In the genomic region with DNA sequence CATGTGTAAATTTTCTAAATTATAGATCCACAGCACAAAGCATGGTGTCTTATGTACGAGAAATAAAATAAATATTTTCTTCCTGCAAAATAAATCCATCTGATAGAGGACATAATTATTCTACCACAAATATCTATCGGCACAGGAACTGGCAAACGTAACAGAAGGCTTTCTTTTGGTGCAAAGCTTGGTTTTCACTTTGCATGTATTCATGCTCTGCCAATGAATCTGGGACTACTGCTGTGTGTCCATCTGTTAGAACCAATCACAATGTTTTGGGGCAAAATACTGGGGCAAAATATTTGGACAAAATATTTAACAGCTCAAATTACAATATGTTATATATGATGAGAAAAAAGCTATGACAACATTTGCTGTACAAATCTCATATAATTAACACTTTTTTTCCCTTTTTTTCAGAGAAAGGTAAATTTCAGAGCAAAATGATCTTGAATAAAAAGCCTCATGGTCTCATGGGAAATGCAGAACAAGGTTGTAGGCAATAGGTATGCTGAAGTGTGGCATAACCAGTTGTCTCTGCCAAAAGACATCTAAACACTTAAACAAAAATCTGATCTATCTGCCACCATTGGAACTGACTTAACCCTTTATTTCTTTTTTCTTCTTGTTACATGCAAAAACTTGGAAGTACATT, we compare ENCODE assay signal across 26 cellular contexts.
"Had no signal": no experiment of that assay in that cellular context is flagged by ENCODE, and none has a peak within 500 bp of the region (broad histone marks: within the 10 kb centered on the region; RNA-seq: fewer than 3 reads in every experiment).

No MANE protein-coding gene starts in this region.

- H3K27me3 ChIP-seq: neural progenitor cell, neutrophil, right atrium auricular region, right lobe of liver, tibial nerve, uterus had no signal

- H3K36me3 ChIP-seq: left ventricle myocardium inferior, neural progenitor cell, neutrophil, right atrium auricular region, right lobe of liver, tibial nerve, uterus had no signal

- H3K9me3 Mint-ChIP-seq: mesothelial cell of epicardium, nephron progenitor cell, type B pancreatic cell had no signal

- H3K36me3 Mint-ChIP-seq: mesothelial cell of epicardium; naive B cell; natural killer cell; stimulated activated memory B cell treated with anti-CD40 and anti-IgM and Interleukin-4, amounts not matched to agents 10 μg/mL and 1 μg/mL and 100 μg/mL, for 72 hours; type B pancreatic cell had no signal

- ATAC-seq: natural killer cell; right lobe of liver; stimulated activated memory B cell treated with anti-CD40 and anti-IgM and Interleukin-4, amounts not matched to agents 10 μg/mL and 1 μg/mL and 100 μg/mL, for 72 hours; stimulated activated naive CD8-positive, alpha-beta T cell treated with anti-CD3 and anti-CD28 coated beads, Interleukin-15, amount 100 ng/mL, for 72 hours had no signal

- H3K4me3 Mint-ChIP-seq: mesothelial cell of epicardium; naive B cell; natural killer cell; nephron progenitor cell; neural progenitor cell; stimulated activated memory B cell treated with anti-CD40 and anti-IgM and Interleukin-4, amounts not matched to agents 10 μg/mL and 1 μg/mL and 100 μg/mL, for 72 hours; stimulated activated naive CD8-positive, alpha-beta T cell treated with anti-CD3 and anti-CD28 coated beads, Interleukin-15, amount 100 ng/mL, for 72 hours; type B pancreatic cell had no signal

- H3K4me1 ChIP-seq: left ventricle myocardium inferior, neural progenitor cell, parathyroid adenoma, right atrium auricular region, right lobe of liver, tibial nerve, uterus had no signal

- H3K9me3 ChIP-seq: left ventricle myocardium inferior, neutrophil, right atrium auricular region, right lobe of liver, tibial nerve, uterus had no signal

- H3K4me1 Mint-ChIP-seq: mesothelial cell of epicardium; naive B cell; natural killer cell; nephron progenitor cell; stimulated activated memory B cell treated with anti-CD40 and anti-IgM and Interleukin-4, amounts not matched to agents 10 μg/mL and 1 μg/mL and 100 μg/mL, for 72 hours; stimulated activated naive CD8-positive, alpha-beta T cell treated with anti-CD3 and anti-CD28 coated beads, Interleukin-15, amount 100 ng/mL, for 72 hours had no signal

- H3K27ac ChIP-seq: left ventricle myocardium inferior, neural progenitor cell, neutrophil, parathyroid adenoma, right atrium auricular region, right lobe of liver, tibial nerve, uterus had no signal

- H3K27me3 Mint-ChIP-seq: naive B cell; progenitor cell of endocrine pancreas; stimulated activated memory B cell treated with anti-CD40 and anti-IgM and Interleukin-4, amounts not matched to agents 10 μg/mL and 1 μg/mL and 100 μg/mL, for 72 hours; stimulated activated naive CD8-positive, alpha-beta T cell treated with anti-CD3 and anti-CD28 coated beads, Interleukin-15, amount 100 ng/mL, for 72 hours; type B pancreatic cell had no signal

- H3K4me3 ChIP-seq: left ventricle myocardium inferior, lung, neural progenitor cell, right atrium auricular region, right lobe of liver, smooth muscle cell, tibial nerve, uterus had no signal

- DNase-seq: islet precursor cell; left ventricle myocardium inferior; mesendoderm; naive B cell; natural killer cell; nephron progenitor cell; occipital lobe; right lobe of liver; stimulated activated CD4-positive, alpha-beta T cell treated with anti-CD3 and anti-CD28 coated beads, Interleukin-1b, Interleukin-23, amount 100 ng/mL, for 48 hours; stimulated activated CD4-positive, alpha-beta T cell treated with anti-CD3 and anti-CD28 coated beads, Interleukin-2, amount 100 ng/mL, for 48 hours; stimulated activated CD4-positive, alpha-beta T cell treated with anti-CD3 and anti-CD28 coated beads, Interleukin-4, amount 100 ng/mL, for 4 hours; stimulated activated CD8-positive, alpha-beta memory T cell treated with anti-CD3 and anti-CD28 coated beads, Interleukin-4, amount 100 ng/mL, for 48 hours; stimulated activated naive CD4-positive, alpha-beta T cell treated with Interleukin-2 at 50 U/mL for 16 hours; stimulated activated naive CD8-positive, alpha-beta T cell treated with anti-CD3 and anti-CD28 coated beads, Interleukin-15, amount 100 ng/mL, for 72 hours; uterus had no signal

- H3K27ac Mint-ChIP-seq: mesothelial cell of epicardium; naive B cell; natural killer cell; nephron progenitor cell; neural progenitor cell; progenitor cell of endocrine pancreas; stimulated activated memory B cell treated with anti-CD40 and anti-IgM and Interleukin-4, amounts not matched to agents 10 μg/mL and 1 μg/mL and 100 μg/mL, for 72 hours; stimulated activated naive CD8-positive, alpha-beta T cell treated with anti-CD3 and anti-CD28 coated beads, Interleukin-15, amount 100 ng/mL, for 72 hours; type B pancreatic cell had no signal
